ENCODE assay signal across 9 cellular contexts in genomic region chr19:41126765-41127203, GRCh38. TPM values are rescaled to one million over a fixed set of nuclear protein-coding genes. Genes with fewer than 3 reads are reported as not detected.
A peak's percentile ranks its signal among the peaks of the same experiment; 100 is the strongest.
DNase-seq lines count a peak whose midpoint lies in the region; TF ChIP-seq lines count a peak whose summit lies in the region.
"Not testable (repeated sequence)": the region's sequence is repeated elsewhere in the genome, so short reads cannot be mapped to it uniquely, and the experiment has no call there.
"Had no signal": no experiment of that assay in that cellular context is flagged by ENCODE, and none has a peak within 500 bp of the region (broad histone marks: within the 10 kb centered on the region; RNA-seq: fewer than 3 reads in every experiment).

No MANE protein-coding gene starts in this region.

- H4K20me1 ChIP-seq in KMS-11 (ENCODE audit: insufficient read depth): not testable (repeated sequence)

- not testable (repeated sequence) for H3K36me3 ChIP-seq in KMS-11 (ENCODE audit: insufficient read depth); SK-N-MC (ENCODE audit: insufficient read depth, low read length); left ventricle myocardium inferior; suprapubic skin

- intact Hi-C loops in left ventricle myocardium inferior (cut with micrococcal nuclease): not testable (repeated sequence)

- not testable (repeated sequence) for H3K4me2 ChIP-seq in KMS-11

- H3K9me3 ChIP-seq in SK-N-MC (ENCODE audit: low read depth, low read length); left ventricle myocardium inferior (replicated peaks); suprapubic skin: not testable (repeated sequence)

- not testable (repeated sequence) for H3K4me3 Mint-ChIP-seq in nephron progenitor cell

- TF ChIP-seq POLR2A in suprapubic skin (IDR thresholded peaks at IDR 0.05): not testable (repeated sequence)

- not testable (repeated sequence) for H3K79me2 ChIP-seq in KMS-11 (ENCODE audit: insufficient read depth, low read depth)

- H3K27ac Mint-ChIP-seq in nephron progenitor cell: not testable (repeated sequence)

- not testable (repeated sequence) for H3K4me3 ChIP-seq in KMS-11 (IDR thresholded peaks at IDR 0.05; ENCODE audit: insufficient read depth, low read depth, low read length); SK-N-MC; left ventricle myocardium inferior; suprapubic skin

- not testable (repeated sequence) for H3K9me3 Mint-ChIP-seq in nephron progenitor cell

- TF ChIP-seq CTCF in KMS-11 (conservative IDR thresholded peaks at IDR 0.05; ENCODE audit: low read depth, low read length): peak; percentile 80
- TF ChIP-seq CTCF in left ventricle myocardium inferior (IDR thresholded peaks at IDR 0.05; ENCODE audit: borderline replicate concordance): peak; percentile 72
- peak; percentile 74 for TF ChIP-seq CTCF in nephron progenitor cell (IDR thresholded peaks at IDR 0.05)
- peak; percentile 8 to 49 for TF ChIP-seq CTCF in suprapubic skin (IDR thresholded peaks at IDR 0.05)

- peaks cover 16% of the 10 kb centered on the region for H3K4me1 Mint-ChIP-seq in nephron progenitor cell

- DNase-seq in DMS 273 (lab: John Stamatoyannopoulos, UW; ENCODE audit: unreplicated experiment): peak; percentile 23
- DNase-seq in SK-N-MC (ENCODE audit: low read depth, low spot score); left ventricle myocardium inferior; suprapubic skin (ENCODE audit: low spot score in 2 of 2): not testable (repeated sequence)
- peak; percentile 15 for DNase-seq in activated T-cell treated with anti-CD3 and anti-CD28 coated beads for 24 hours (ENCODE audit: low read depth)
- peak; percentile 12 for DNase-seq in cerebellar cortex (ENCODE audit: low spot score)
- peak; percentile 36 for DNase-seq in nephron progenitor cell

- H2AFZ ChIP-seq in KMS-11 (ENCODE audit: low read depth): not testable (repeated sequence)

- H3K27ac ChIP-seq in KMS-11; left ventricle myocardium inferior (replicated peaks); suprapubic skin: not testable (repeated sequence)
- H3K27ac ChIP-seq in SK-N-MC: peak overlapping the region; percentile 50; the same call in 1 of the 2 replicates

- 56% methylated on average over 2 of the region's 2 CpGs for WGBS in suprapubic skin

- H3K27me3 ChIP-seq in KMS-11 (ENCODE audit: insufficient read depth, low read depth); left ventricle myocardium inferior (ENCODE audit: low read depth); suprapubic skin: not testable (repeated sequence)

- not testable (repeated sequence) for H3K4me1 ChIP-seq in KMS-11 (ENCODE audit: low read depth, poor library complexity, severe bottlenecking); left ventricle myocardium inferior
- H3K4me1 ChIP-seq in suprapubic skin: peaks cover 12% of the 10 kb centered on the region

- not testable (repeated sequence) for H3K36me3 Mint-ChIP-seq in nephron progenitor cell (ENCODE audit: low read depth)

- H3K9ac ChIP-seq in KMS-11; SK-N-MC (ENCODE audit: insufficient read length): not testable (repeated sequence)

- H3K27me3 Mint-ChIP-seq in nephron progenitor cell (ENCODE audit: low read depth, poor library complexity): peaks cover 43% of the 10 kb centered on the region

- not testable (repeated sequence) for TF ChIP-seq EP300 in suprapubic skin (IDR thresholded peaks at IDR 0.05)

RNA-seq across cellular contexts. Expression of gene CYP2F1, which starts 12.6 kb away (rescaled TPM):
- total RNA-seq in left ventricle myocardium inferior: not detected
- total RNA-seq in suprapubic skin: not detected
- total RNA-seq: mesenteric fat pad had no signal

RNA-seq across cellular contexts. Expression of gene CYP2A13, which starts 38.5 kb away (rescaled TPM):
- not detected for total RNA-seq in left ventricle myocardium inferior
- total RNA-seq in suprapubic skin: not detected
- total RNA-seq: mesenteric fat pad had no signal

Comparison
In these comparisons a context has a peak if more than half of its experiments do, and no peak if none do; other contexts are left out.
1. CTCF ChIP-seq: peak in every context shown above with its lines; median percentile 80 in KMS-11; 74 in nephron progenitor cell; 72 in left ventricle myocardium inferior; 28 in suprapubic skin.